In the genomic region with DNA sequence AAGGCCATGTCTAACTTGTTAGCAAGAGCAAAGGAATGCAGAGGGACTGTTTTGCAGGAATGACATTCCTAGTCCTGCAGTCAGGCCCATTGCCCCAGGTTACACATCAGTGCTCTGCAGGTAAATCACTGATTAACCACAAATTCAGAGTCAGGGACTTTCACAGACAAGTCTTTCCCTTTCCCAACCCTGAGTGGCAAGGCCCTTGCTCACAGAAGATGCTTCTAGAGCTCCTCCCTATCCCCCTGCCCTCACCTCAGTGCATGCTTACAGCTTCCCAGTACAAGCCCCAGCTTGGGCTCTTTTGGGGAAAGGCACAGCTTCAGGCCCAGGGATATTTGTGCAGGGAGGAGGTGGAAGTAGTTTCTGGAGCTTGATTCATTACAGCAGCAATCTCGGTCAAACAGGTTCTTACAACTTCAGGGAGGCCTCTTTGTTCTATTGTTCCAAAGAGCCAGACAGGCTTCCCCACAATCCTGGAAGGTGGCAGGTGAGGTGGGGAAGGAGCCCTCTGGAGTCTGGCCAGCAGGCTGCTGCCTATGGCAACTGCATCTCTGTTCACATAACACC, we compare ENCODE assay signal across 15 cellular contexts. TPM values are rescaled to one million over a fixed set of nuclear protein-coding genes. Genes with fewer than 3 reads are reported as not detected.
DNase-seq lines count a peak whose midpoint lies in the region; ATAC-seq and TF ChIP-seq lines count a peak whose summit lies in the region.
"Had no signal": no experiment of that assay in that cellular context is flagged by ENCODE, and none has a peak within 500 bp of the region (broad histone marks: within the 10 kb centered on the region; RNA-seq: fewer than 3 reads in every experiment).

No MANE protein-coding gene starts in this region.

- no peak for ATAC-seq in naive thymus-derived CD4-positive, alpha-beta T cell

- H3K4me2 ChIP-seq in MM.1S (ENCODE audit: low read depth, low read length) = no peak overlapping the region

- CTCF ChIA-PET in naive thymus-derived CD4-positive, alpha-beta T cell (lab: Charles Lee) = no interaction called here

- peak; percentile 93 for DNase-seq in ELF-1 (ENCODE audit: low read depth, low spot score)
- DNase-seq in NCI-H2107 treated with DMSO at 0.1 percent for 48 hours (lab: John Stamatoyannopoulos, UW; ENCODE audit: unreplicated experiment) = peak; percentile 72
- peak; percentile 98 for DNase-seq in epithelial cell of esophagus (ENCODE audit: low read depth)
- peak; percentile 65 for DNase-seq in mucosa of gallbladder (ENCODE audit: low spot score)
- no peak for DNase-seq in naive thymus-derived CD4-positive, alpha-beta T cell
- DNase-seq in NCI-H526 (lab: John Stamatoyannopoulos, UW) = no peak
- DNase-seq in H4 (ENCODE audit: low spot score) = no peak
- no peak for DNase-seq in MM.1S
- DNase-seq: activated CD4-positive, alpha-beta T cell treated with anti-CD3 and anti-CD28 coated beads for 1 hour; NCI-H187; OCI-M1; sigmoid colon had no signal

- H3K36me3 Mint-ChIP-seq in naive thymus-derived CD4-positive, alpha-beta T cell = no peaks in the 10 kb centered on the region
- H3K36me3 Mint-ChIP-seq: IgD-negative memory B cell had no signal

- H3K9me2 ChIP-seq in MM.1S (replicated peaks; ENCODE audit: insufficient read depth, low read length) = no peaks in the 10 kb centered on the region

- no peak overlapping the region for H3K27ac Mint-ChIP-seq in naive thymus-derived CD4-positive, alpha-beta T cell
- H3K27ac Mint-ChIP-seq: IgD-negative memory B cell; stimulated activated naive CD8-positive, alpha-beta T cell treated with anti-CD3 and anti-CD28 coated beads, Interleukin-15, Interleukin-2, amounts not matched to agents 100 ng/mL and 50 ng/mL, for 24 hours had no signal

- H3K9me3 ChIP-seq in naive thymus-derived CD4-positive, alpha-beta T cell (ENCODE audit: control insufficient read depth in 2 of 3, low read length in 3 of 3) = no peaks in the 10 kb centered on the region
- H3K9me3 ChIP-seq in MM.1S (replicated peaks; ENCODE audit: insufficient read depth, low read length) = no peaks in the 10 kb centered on the region
- H3K9me3 ChIP-seq: sigmoid colon had no signal

- H3K36me3 ChIP-seq in naive thymus-derived CD4-positive, alpha-beta T cell (ENCODE audit: control insufficient read depth in 2 of 3, insufficient read depth in 3 of 3, low read length in 3 of 3) = no peaks in the 10 kb centered on the region
- H3K36me3 ChIP-seq in MM.1S (replicated peaks; ENCODE audit: insufficient read depth, low read length) = no peaks in the 10 kb centered on the region
- H3K36me3 ChIP-seq: sigmoid colon had no signal

- POLR2A ChIA-PET in naive thymus-derived CD4-positive, alpha-beta T cell (lab: Charles Lee) = no interaction called here

- TF ChIP-seq CTCF in epithelial cell of esophagus (IDR thresholded peaks at IDR 0.05; ENCODE audit: insufficient read depth, low read depth, low read length, missing control alignments) = no peak
- no peak for TF ChIP-seq CTCF in MM.1S (IDR thresholded peaks at IDR 0.05; ENCODE audit: low read length)

- no peaks in the 10 kb centered on the region for H3F3A ChIP-seq in MM.1S (ENCODE audit: insufficient read depth, low read length)

- H3K4me3 Mint-ChIP-seq in naive thymus-derived CD4-positive, alpha-beta T cell = no peak overlapping the region
- H3K4me3 Mint-ChIP-seq: IgD-negative memory B cell; stimulated activated naive CD8-positive, alpha-beta T cell treated with anti-CD3 and anti-CD28 coated beads, Interleukin-15, Interleukin-2, amounts not matched to agents 100 ng/mL and 50 ng/mL, for 24 hours had no signal

- no peak overlapping the region for H3K9ac ChIP-seq in MM.1S (ENCODE audit: low read length)

- H3K27me3 Mint-ChIP-seq in naive thymus-derived CD4-positive, alpha-beta T cell = peaks cover 9 to 33% (median 24%) of the 10 kb centered on the region in 5 donors
- H3K27me3 Mint-ChIP-seq: IgD-negative memory B cell had no signal

- H3K4me3 ChIP-seq in epithelial cell of esophagus (ENCODE audit: low read length) = no peak overlapping the region
- no peak overlapping the region for H3K4me3 ChIP-seq in naive thymus-derived CD4-positive, alpha-beta T cell (ENCODE audit: low read length)
- no peak overlapping the region for H3K4me3 ChIP-seq in MM.1S (ENCODE audit: low read length)
- H3K4me3 ChIP-seq: sigmoid colon had no signal

- no peak overlapping the region for H2AFZ ChIP-seq in MM.1S (ENCODE audit: low read length)

- H3K4me1 Mint-ChIP-seq in naive thymus-derived CD4-positive, alpha-beta T cell = no peaks in the 10 kb centered on the region
- H3K4me1 Mint-ChIP-seq: IgD-negative memory B cell had no signal

- no peak overlapping the region for H3K27ac ChIP-seq in naive thymus-derived CD4-positive, alpha-beta T cell (ENCODE audit: low read depth, low read length)
- no peak overlapping the region for H3K27ac ChIP-seq in MM.1S (ENCODE audit: low read length)
- H3K27ac ChIP-seq: sigmoid colon had no signal

- no peaks in the 10 kb centered on the region for H3K79me2 ChIP-seq in MM.1S (ENCODE audit: low read length)

- no peaks in the 10 kb centered on the region for H3K4me1 ChIP-seq in naive thymus-derived CD4-positive, alpha-beta T cell (ENCODE audit: control insufficient read depth in 2 of 2, insufficient read depth in 2 of 2, low read length in 2 of 2)
- no peaks in the 10 kb centered on the region for H3K4me1 ChIP-seq in MM.1S (ENCODE audit: low read length)
- H3K4me1 ChIP-seq: sigmoid colon had no signal

- H3K9me3 Mint-ChIP-seq in naive thymus-derived CD4-positive, alpha-beta T cell = no peaks in the 10 kb centered on the region
- H3K9me3 Mint-ChIP-seq: IgD-negative memory B cell; stimulated activated naive CD8-positive, alpha-beta T cell treated with anti-CD3 and anti-CD28 coated beads, Interleukin-15, Interleukin-2, amounts not matched to agents 100 ng/mL and 50 ng/mL, for 24 hours had no signal

- intact Hi-C loops in naive thymus-derived CD4-positive, alpha-beta T cell (cut with micrococcal nuclease) = loop anchor here in 1 of 2 donors (5.0 kb wide), 1 partner anchor 268 kb away; no protein-coding TSS in a partner anchor

- H4K20me1 ChIP-seq in MM.1S (ENCODE audit: insufficient read depth, low read length) = no peaks in the 10 kb centered on the region

- no peaks in the 10 kb centered on the region for H3K27me3 ChIP-seq in naive thymus-derived CD4-positive, alpha-beta T cell (ENCODE audit: control insufficient read depth in 2 of 2, insufficient read depth in 2 of 2, low read length in 2 of 2)
- H3K27me3 ChIP-seq in MM.1S (replicated peaks; ENCODE audit: insufficient read depth, low read length) = no peaks in the 10 kb centered on the region
- H3K27me3 ChIP-seq: sigmoid colon had no signal

RNA-seq across cellular contexts. Expression of a gene that starts 53.9 kb away (rescaled TPM):
- total RNA-seq in mucosa of gallbladder = 3.9 TPM
- not detected for total RNA-seq in naive thymus-derived CD4-positive, alpha-beta T cell
- polyA plus RNA-seq in naive thymus-derived CD4-positive, alpha-beta T cell = not detected
- not detected in 2 replicates for total RNA-seq in H4 (2014; rRNA removed; shearing (Covaris generic))
- total RNA-seq: G401 had no signal
- polyA plus RNA-seq: IgD-negative memory B cell had no signal

Comparison
In these comparisons a context has a peak if more than half of its experiments do, and no peak if none do; other contexts are left out.
1. DNase-seq: peak in ELF-1 (single experiment), NCI-H2107 treated with DMSO at 0.1 percent for 48 hours (single experiment), epithelial cell of esophagus (single experiment) and mucosa of gallbladder (single experiment); none in naive thymus-derived CD4-positive, alpha-beta T cell (0 of 9), NCI-H526 (0 of 2), H4 (single experiment) and MM.1S (single experiment).